ENCODE assay signal across 8 cellular contexts in the genomic region with DNA sequence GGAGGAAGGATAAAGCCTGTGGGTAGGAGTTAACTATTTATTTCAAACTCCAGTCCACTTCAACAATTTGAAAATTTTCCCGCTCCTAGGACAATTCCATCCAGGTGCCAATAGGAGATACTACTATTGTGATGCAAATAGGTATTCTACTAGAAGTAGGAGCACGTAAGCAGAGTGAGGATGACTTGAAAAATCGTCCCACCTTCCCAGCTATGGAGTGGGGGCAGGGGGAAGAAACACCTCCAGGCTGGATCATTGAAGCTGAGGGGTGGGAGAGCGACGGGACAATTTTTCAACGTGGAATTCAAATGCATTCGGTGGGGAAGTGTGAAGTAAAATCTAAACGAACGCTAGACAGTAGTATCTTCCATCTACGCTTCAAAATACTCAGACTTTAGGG. TPM values are rescaled to one million over a fixed set of nuclear protein-coding genes. Genes with fewer than 3 reads are reported as not detected.
DNase-seq lines count a peak whose midpoint lies in the region; ATAC-seq and TF ChIP-seq lines count a peak whose summit lies in the region.

No MANE protein-coding gene starts in this region.

- TF ChIP-seq CTCF in BE2C (IDR thresholded peaks at IDR 0.05; ENCODE audit: low read depth, low read length) (no peak), neural progenitor cell (IDR thresholded peaks at IDR 0.05) (no peak)

- H3K4me1 Mint-ChIP-seq in neural progenitor cell, result peaks cover 24% of the 10 kb centered on the region

- peaks cover 3% of the 10 kb centered on the region for H3K36me3 Mint-ChIP-seq in neural progenitor cell

- H3K27ac ChIP-seq in epithelial cell of prostate (peak overlapping the region; percentile 63), neural progenitor cell (no peak overlapping the region)

- peak overlapping the region; percentile 99 for H2AFZ ChIP-seq in neural progenitor cell (replicated peaks)

- H3K4me3 Mint-ChIP-seq in neural progenitor cell, result peak overlapping the region; percentile 92

- H3K4me1 ChIP-seq in BE2C (peaks cover 16% of the 10 kb centered on the region), NT2/D1 (ENCODE audit: insufficient read depth, insufficient read length) (no peaks in the 10 kb centered on the region), neural progenitor cell (peaks cover 24% of the 10 kb centered on the region)

- H3K4me3 ChIP-seq in BE2C (ENCODE audit: low read depth, low read length) (peak overlapping the region; percentile 74), NT2/D1 (ENCODE audit: insufficient read length, low read depth) (peak overlapping the region; percentile 57), neural progenitor cell (peak overlapping the region; percentile 95)

- no peak for ATAC-seq in GM18517 (IDR thresholded peaks at IDR 0.05; ENCODE audit: unreplicated experiment)

- H3K27me3 Mint-ChIP-seq in neural progenitor cell (ENCODE audit: insufficient read depth, low read depth), result peaks cover 4% of the 10 kb centered on the region

- peaks cover 4% of the 10 kb centered on the region for H3F3A ChIP-seq in neural progenitor cell (ENCODE audit: low read depth)

- no peaks in the 10 kb centered on the region for H3K9me3 Mint-ChIP-seq in neural progenitor cell

- peaks cover 34% of the 10 kb centered on the region for H3K79me2 ChIP-seq in neural progenitor cell (ENCODE audit: low read depth)

- H3K36me3 ChIP-seq in BE2C, result 0 out of 2 replicates have a peak, but pooled peaks cover 2% of the 10 kb centered on the region
- H3K36me3 ChIP-seq in NT2/D1 (ENCODE audit: insufficient read depth, insufficient read length, low read length), result peaks cover 8% of the 10 kb centered on the region
- no peaks in the 10 kb centered on the region for H3K36me3 ChIP-seq in neural progenitor cell

- no peaks in the 10 kb centered on the region for H3K9me3 ChIP-seq in BE2C
- no peaks in the 10 kb centered on the region for H3K9me3 ChIP-seq in NT2/D1 (ENCODE audit: insufficient read depth, low read length)
- no peaks in the 10 kb centered on the region for H3K9me3 ChIP-seq in neural progenitor cell (ENCODE audit: low read depth)

- H3K9ac ChIP-seq in NT2/D1 (ENCODE audit: insufficient read length, low read depth) (peak overlapping the region; percentile 67), neural progenitor cell (no peak overlapping the region)

- H3K27me3 ChIP-seq in BE2C (no peaks in the 10 kb centered on the region), NT2/D1 (ENCODE audit: insufficient read depth, insufficient read length) (no peaks in the 10 kb centered on the region), neural progenitor cell (no peaks in the 10 kb centered on the region)

- no peak overlapping the region for H3K27ac Mint-ChIP-seq in neural progenitor cell

- H3K4me2 ChIP-seq in neural progenitor cell, result peak overlapping the region; percentile 83

- no peaks in the 10 kb centered on the region for H4K20me1 ChIP-seq in neural progenitor cell (ENCODE audit: low read depth)

- DNase-seq in BE2C, result no peak
- DNase-seq in NT2/D1 (ENCODE audit: low read depth, low spot score), result no peak
- DNase-seq in epithelial cell of prostate (ENCODE audit: low read depth, low spot score), result no peak
- peak; percentile 15 for DNase-seq in neural progenitor cell (ENCODE audit: low spot score)
- DNase-seq in SHP77 treated with DMSO at 0.1 percent for 48 hours (lab: John Stamatoyannopoulos, UW), result no peak
- DNase-seq in RKO (ENCODE audit: low spot score), result no peak
- DNase-seq in activated effector memory CD4-positive, alpha-beta T cell treated with anti-CD3 and anti-CD28 coated beads, Interleukin-2, amount 50 U/mL, for 16 hours, result no peak

RNA-seq across cellular contexts. Expression of a gene that starts 0.6 kb away (rescaled TPM):
- 11.2 TPM for polyA plus RNA-seq in BE2C (2012; ENCODE audit: insufficient read depth, insufficient read length, low read depth)
- total RNA-seq in neural progenitor cell (ENCODE audit: low replicate concordance), result 14.1 and 31.0 TPM in 2 replicates
